ENCODE assay signal across 14 cellular contexts in the genomic region with DNA sequence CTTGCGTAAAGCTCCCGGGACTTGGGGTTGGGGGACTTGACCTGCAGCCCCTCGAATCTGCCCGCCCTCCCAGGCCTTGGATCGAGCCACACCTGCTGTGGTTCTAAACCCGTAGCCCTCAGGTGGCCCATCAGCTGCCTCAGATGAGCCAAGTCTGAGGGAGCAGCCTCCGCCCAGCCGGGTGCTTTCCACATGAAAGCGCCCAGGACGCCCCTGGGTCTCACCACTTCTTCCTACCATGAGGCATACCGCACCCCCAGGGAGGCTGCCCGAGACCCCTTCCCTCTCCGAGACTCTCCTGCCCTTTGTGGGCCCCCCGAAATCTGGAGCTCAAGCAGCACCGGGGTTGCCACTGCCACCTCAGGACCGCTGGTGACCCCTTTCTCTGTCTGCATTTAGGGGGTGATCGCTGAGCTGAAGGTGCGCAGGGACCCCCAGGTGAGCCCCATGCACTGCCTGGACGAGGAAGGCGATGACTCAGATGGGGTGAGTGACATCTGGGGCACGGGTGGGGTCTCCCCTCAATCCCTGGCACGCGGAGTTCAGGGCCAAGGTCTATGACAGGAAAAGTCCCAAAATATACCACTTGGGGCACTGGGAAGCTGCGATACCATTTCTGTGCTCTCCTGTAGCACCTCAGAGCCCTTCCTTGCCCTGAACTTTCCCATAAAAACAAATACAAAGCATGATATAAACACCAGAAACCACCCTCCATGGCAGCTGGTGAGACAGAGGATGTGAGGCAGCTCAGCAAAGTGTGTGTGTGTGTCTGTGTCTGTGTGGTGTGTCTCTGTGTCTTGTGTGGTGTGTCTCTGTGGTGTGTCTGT.
DNase-seq lines count a peak whose midpoint lies in the region; ATAC-seq lines count a peak whose summit lies in the region.
"Had no signal": no experiment of that assay in that cellular context is flagged by ENCODE, and none has a peak within 500 bp of the region (broad histone marks: within the 10 kb centered on the region; RNA-seq: fewer than 3 reads in every experiment).

No MANE protein-coding gene starts in this region.

- peaks cover 0 to 12% (median 0%) of the 10 kb centered on the region in 11 experiments; a peak in 4 of 22 replicates for H3K27me3 ChIP-seq in BLaER1 treated with 17β-estradiol and CSF1 and Interleukin-3, amounts not matched to agents 10 nM and 100 nM
- H3K27me3 ChIP-seq in naive thymus-derived CD4-positive, alpha-beta T cell (ENCODE audit: control insufficient read depth in 2 of 2, insufficient read depth in 2 of 2, low read length in 2 of 2) = no peaks in the 10 kb centered on the region
- H3K27me3 ChIP-seq: colonic mucosa, foreskin keratinocyte had no signal

- H4K20me1 ChIP-seq in BLaER1 treated with 17β-estradiol and CSF1 and Interleukin-3, amounts not matched to agents 10 nM and 100 nM = peaks cover 0 to 4% (median 0%) of the 10 kb centered on the region in 11 experiments; a peak in 1 of 22 replicates

- no peaks in the 10 kb centered on the region for H3K36me3 ChIP-seq in BLaER1 treated with 17β-estradiol and CSF1 and Interleukin-3, amounts not matched to agents 10 nM and 100 nM
- no peaks in the 10 kb centered on the region for H3K36me3 ChIP-seq in naive thymus-derived CD4-positive, alpha-beta T cell (ENCODE audit: control insufficient read depth in 2 of 3, insufficient read depth in 3 of 3, low read length in 3 of 3)
- H3K36me3 ChIP-seq: colonic mucosa had no signal

- ATAC-seq in central memory CD8-positive, alpha-beta T cell (replicated peaks; ENCODE audit: extremely low read depth, poor library complexity, severe bottlenecking) = no peak
- ATAC-seq in naive thymus-derived CD4-positive, alpha-beta T cell = no peak
- ATAC-seq in HG02885 (IDR thresholded peaks at IDR 0.05; ENCODE audit: poor library complexity, unreplicated experiment) = no peak
- no peak for ATAC-seq in stimulated activated naive B cell treated with anti-CD40 and anti-IgM and Interleukin-4, amounts not matched to agents 10 μg/mL and 1 μg/mL and 100 μg/mL, for 72 hours (replicated peaks)
- ATAC-seq: foreskin keratinocyte had no signal

- H3K4me1 Mint-ChIP-seq in central memory CD8-positive, alpha-beta T cell = peaks cover 15% of the 10 kb centered on the region
- H3K4me1 Mint-ChIP-seq in naive thymus-derived CD4-positive, alpha-beta T cell = peaks cover 19 to 52% (median 44%) of the 10 kb centered on the region in 7 donors
- peaks cover 13 to 15% of the 10 kb centered on the region in 2 donors for H3K4me1 Mint-ChIP-seq in stimulated activated naive B cell treated with anti-CD40 and anti-IgM and Interleukin-4, amounts not matched to agents 10 μg/mL and 1 μg/mL and 100 μg/mL, for 72 hours

- peaks cover 0 to 4% (median 0%) of the 10 kb centered on the region in 11 experiments; a peak in 4 of 22 replicates for H3K9me3 ChIP-seq in BLaER1 treated with 17β-estradiol and CSF1 and Interleukin-3, amounts not matched to agents 10 nM and 100 nM (replicated peaks in 1 of 11)
- H3K9me3 ChIP-seq in naive thymus-derived CD4-positive, alpha-beta T cell (ENCODE audit: control insufficient read depth in 2 of 3, low read length in 3 of 3) = no peaks in the 10 kb centered on the region
- H3K9me3 ChIP-seq: colonic mucosa had no signal

- POLR2A ChIA-PET in naive thymus-derived CD4-positive, alpha-beta T cell (lab: Charles Lee) = no interaction called here

- H3K4me1 ChIP-seq in BLaER1 treated with 17β-estradiol and CSF1 and Interleukin-3, amounts not matched to agents 10 nM and 100 nM = peaks cover 38 to 69% (median 64%) of the 10 kb centered on the region in 10 experiments
- peaks cover 5 to 39% of the 10 kb centered on the region in 2 donors for H3K4me1 ChIP-seq in naive thymus-derived CD4-positive, alpha-beta T cell (ENCODE audit: control insufficient read depth in 2 of 2, insufficient read depth in 2 of 2, low read length in 2 of 2)
- H3K4me1 ChIP-seq: colonic mucosa had no signal

- H3K27ac ChIP-seq in BLaER1 treated with 17β-estradiol and CSF1 and Interleukin-3, amounts not matched to agents 10 nM and 100 nM = no peak overlapping the region
- no peak overlapping the region for H3K27ac ChIP-seq in naive thymus-derived CD4-positive, alpha-beta T cell (ENCODE audit: low read depth, low read length)
- H3K27ac ChIP-seq: colonic mucosa, foreskin keratinocyte had no signal

- intact Hi-C loops in naive thymus-derived CD4-positive, alpha-beta T cell (cut with micrococcal nuclease) = no loop called here

- peak overlapping the region; percentile 6 for H3K27ac Mint-ChIP-seq in central memory CD8-positive, alpha-beta T cell (ENCODE audit: low read depth)
- peak overlapping the region; percentile 10 to 91 (median 79) for H3K27ac Mint-ChIP-seq in naive thymus-derived CD4-positive, alpha-beta T cell
- H3K27ac Mint-ChIP-seq in stimulated activated naive B cell treated with anti-CD40 and anti-IgM and Interleukin-4, amounts not matched to agents 10 μg/mL and 1 μg/mL and 100 μg/mL, for 72 hours = no peak overlapping the region

- peak overlapping the region in 9 of 11 experiments; percentile 58 to 85 (median 81); a peak in 13 of 22 replicates for H3K4me2 ChIP-seq in BLaER1 treated with 17β-estradiol and CSF1 and Interleukin-3, amounts not matched to agents 10 nM and 100 nM

- H3K4me3 Mint-ChIP-seq in central memory CD8-positive, alpha-beta T cell = no peak overlapping the region
- peak overlapping the region in 2 of 10 donors; percentile 38 to 67 for H3K4me3 Mint-ChIP-seq in naive thymus-derived CD4-positive, alpha-beta T cell
- H3K4me3 Mint-ChIP-seq in stimulated activated naive B cell treated with anti-CD40 and anti-IgM and Interleukin-4, amounts not matched to agents 10 μg/mL and 1 μg/mL and 100 μg/mL, for 72 hours = no peak overlapping the region

- no peaks in the 10 kb centered on the region for H3K27me3 Mint-ChIP-seq in central memory CD8-positive, alpha-beta T cell
- no peaks in the 10 kb centered on the region for H3K27me3 Mint-ChIP-seq in naive thymus-derived CD4-positive, alpha-beta T cell
- H3K27me3 Mint-ChIP-seq in stimulated activated naive B cell treated with anti-CD40 and anti-IgM and Interleukin-4, amounts not matched to agents 10 μg/mL and 1 μg/mL and 100 μg/mL, for 72 hours = peaks cover 5 to 7% of the 10 kb centered on the region in 2 donors

- H3K9ac ChIP-seq in BLaER1 treated with 17β-estradiol and CSF1 and Interleukin-3, amounts not matched to agents 10 nM and 100 nM = no peak overlapping the region

- CTCF ChIA-PET in naive thymus-derived CD4-positive, alpha-beta T cell (lab: Charles Lee) = interaction anchor here (0.6 kb wide), 1 partner anchor 181 kb away, joined by 4 read pairs; no protein-coding TSS in a partner anchor

- DNase-seq in H4 (ENCODE audit: low spot score) (peak; percentile 65), foreskin melanocyte (no peak)
- no peak for DNase-seq in central memory CD8-positive, alpha-beta T cell (ENCODE audit: low spot score in 2 of 2)
- DNase-seq in naive thymus-derived CD4-positive, alpha-beta T cell = no peak
- DNase-seq in stimulated activated naive B cell treated with anti-CD40 and anti-IgM and Interleukin-4, amounts not matched to agents 10 μg/mL and 1 μg/mL and 100 μg/mL, for 72 hours = no peak
- DNase-seq: activated CD4-positive, alpha-beta T cell treated with anti-CD3 and anti-CD28 coated beads for 4 hours; activated CD8-positive, alpha-beta memory T cell treated with anti-CD3 and anti-CD28 coated beads, Interleukin-2, amount 50 U/mL, for 4 hours; activated gamma-delta T cell treated with Interleukin-2 at 50 U/mL for 16 hours; colonic mucosa; foreskin keratinocyte; NCI-H1417; NCI-H2171 had no signal

- peaks cover 1% of the 10 kb centered on the region for H3K36me3 Mint-ChIP-seq in central memory CD8-positive, alpha-beta T cell (ENCODE audit: insufficient read depth)
- no peaks in the 10 kb centered on the region for H3K36me3 Mint-ChIP-seq in naive thymus-derived CD4-positive, alpha-beta T cell
- no peaks in the 10 kb centered on the region for H3K36me3 Mint-ChIP-seq in stimulated activated naive B cell treated with anti-CD40 and anti-IgM and Interleukin-4, amounts not matched to agents 10 μg/mL and 1 μg/mL and 100 μg/mL, for 72 hours

- H3K9me3 Mint-ChIP-seq in central memory CD8-positive, alpha-beta T cell = no peaks in the 10 kb centered on the region
- H3K9me3 Mint-ChIP-seq in naive thymus-derived CD4-positive, alpha-beta T cell = peaks cover 0 to 3% (median 0%) of the 10 kb centered on the region in 11 donors
- H3K9me3 Mint-ChIP-seq in stimulated activated naive B cell treated with anti-CD40 and anti-IgM and Interleukin-4, amounts not matched to agents 10 μg/mL and 1 μg/mL and 100 μg/mL, for 72 hours = peaks cover 0 to 3% of the 10 kb centered on the region in 2 donors

- H3K4me3 ChIP-seq in BLaER1 treated with 17β-estradiol and CSF1 and Interleukin-3, amounts not matched to agents 10 nM and 100 nM = no peak overlapping the region
- no peak overlapping the region for H3K4me3 ChIP-seq in naive thymus-derived CD4-positive, alpha-beta T cell (ENCODE audit: low read length)
- H3K4me3 ChIP-seq: colonic mucosa had no signal
